18 cellular contexts compared by ENCODE assay signal in genomic region chr3:186798239-186798638, GRCh38. TPM values are rescaled to one million over a fixed set of nuclear protein-coding genes. Genes with fewer than 3 reads are reported as not detected.
DNase-seq lines count a peak whose midpoint lies in the region; ATAC-seq and TF ChIP-seq lines count a peak whose summit lies in the region.
"Had no signal": no experiment of that assay in that cellular context is flagged by ENCODE, and none has a peak within 500 bp of the region (broad histone marks: within the 10 kb centered on the region; RNA-seq: fewer than 3 reads in every experiment).

No MANE protein-coding gene starts in this region.

- no peak overlapping the region for H4K91ac ChIP-seq in H9 (ENCODE audit: insufficient read length, low read depth, low read length)

- no peak overlapping the region for H3K4ac ChIP-seq in H9 (ENCODE audit: low read depth, low read length)

- H3K18ac ChIP-seq in H9 (ENCODE audit: insufficient read length, low read depth, low read length): no peak overlapping the region

- no peaks in the 10 kb centered on the region for H3K27me3 Mint-ChIP-seq in activated CD8-positive, alpha-beta memory T cell treated with anti-CD3 and anti-CD28 coated beads, Interleukin-2, amount 10 ng/mL, durations not matched to agents 7 days and 5 days
- peaks cover 4% of the 10 kb centered on the region for H3K27me3 Mint-ChIP-seq in CD4-positive, CD25-positive, alpha-beta regulatory T cell
- H3K27me3 Mint-ChIP-seq in T-helper 1 cell treated with Interleukin-12 subunit alpha and Interleukin-12 subunit beta and Interleukin-4 antibody, amounts not matched to agents 30 μg/mL and 1 μg/mL, for 36 hours (ENCODE audit: low read depth): no peaks in the 10 kb centered on the region
- H3K27me3 Mint-ChIP-seq in H9 (ENCODE audit: low read depth): no peaks in the 10 kb centered on the region
- H3K27me3 Mint-ChIP-seq: CD4-positive, alpha-beta T cell had no signal

- H3K23me2 ChIP-seq in H9 (ENCODE audit: insufficient read length, low read depth, low read length, poor library complexity, severe bottlenecking): no peaks in the 10 kb centered on the region

- no peaks in the 10 kb centered on the region for H3K79me1 ChIP-seq in H9 (ENCODE audit: insufficient read depth, low read depth, low read length, poor library complexity, severe bottlenecking)

- peaks cover 48% of the 10 kb centered on the region for H3K4me1 Mint-ChIP-seq in activated CD8-positive, alpha-beta memory T cell treated with anti-CD3 and anti-CD28 coated beads, Interleukin-2, amount 10 ng/mL, durations not matched to agents 7 days and 5 days
- peaks cover 16 to 29% (median 24%) of the 10 kb centered on the region in 4 donors for H3K4me1 Mint-ChIP-seq in CD4-positive, CD25-positive, alpha-beta regulatory T cell
- H3K4me1 Mint-ChIP-seq in T-helper 1 cell treated with Interleukin-12 subunit alpha and Interleukin-12 subunit beta and Interleukin-4 antibody, amounts not matched to agents 30 μg/mL and 1 μg/mL, for 36 hours (ENCODE audit: low read depth): peaks cover 32% of the 10 kb centered on the region
- no peaks in the 10 kb centered on the region for H3K4me1 Mint-ChIP-seq in H9

- no CpG with 5 or more reads among the region's 2 CpGs for WGBS in H9 (ENCODE audit: extremely low coverage, insufficient read length, low lambda C conversion rate)

- H3K27me3 ChIP-seq in CD4-positive, CD25-positive, alpha-beta regulatory T cell (ENCODE audit: control insufficient read depth, insufficient read depth, low read length): no peaks in the 10 kb centered on the region
- no peaks in the 10 kb centered on the region for H3K27me3 ChIP-seq in H9 (ENCODE audit: insufficient read depth, low read length)

- peaks cover 45% of the 10 kb centered on the region for H3K36me3 ChIP-seq in CD4-positive, CD25-positive, alpha-beta regulatory T cell (ENCODE audit: control insufficient read depth, insufficient read depth, low read length)

- H3K27ac Mint-ChIP-seq in activated CD8-positive, alpha-beta memory T cell treated with anti-CD3 and anti-CD28 coated beads, Interleukin-2, amount 10 ng/mL, durations not matched to agents 7 days and 5 days: peak overlapping the region; percentile 50
- H3K27ac Mint-ChIP-seq in CD4-positive, CD25-positive, alpha-beta regulatory T cell: peak overlapping the region in 2 of 3 donors; percentile 11 to 54
- peak overlapping the region; percentile 18 for H3K27ac Mint-ChIP-seq in T-helper 1 cell treated with Interleukin-12 subunit alpha and Interleukin-12 subunit beta and Interleukin-4 antibody, amounts not matched to agents 30 μg/mL and 1 μg/mL, for 36 hours
- H3K27ac Mint-ChIP-seq in H9: no peak overlapping the region
- H3K27ac Mint-ChIP-seq: CD4-positive, alpha-beta T cell had no signal

- H3K9me3 Mint-ChIP-seq in activated CD8-positive, alpha-beta memory T cell treated with anti-CD3 and anti-CD28 coated beads, Interleukin-2, amount 10 ng/mL, durations not matched to agents 7 days and 5 days (ENCODE audit: low read depth): no peaks in the 10 kb centered on the region
- no peaks in the 10 kb centered on the region for H3K9me3 Mint-ChIP-seq in CD4-positive, CD25-positive, alpha-beta regulatory T cell
- no peaks in the 10 kb centered on the region for H3K9me3 Mint-ChIP-seq in T-helper 1 cell treated with Interleukin-12 subunit alpha and Interleukin-12 subunit beta and Interleukin-4 antibody, amounts not matched to agents 30 μg/mL and 1 μg/mL, for 36 hours
- no peaks in the 10 kb centered on the region for H3K9me3 Mint-ChIP-seq in H9
- H3K9me3 Mint-ChIP-seq: CD4-positive, alpha-beta T cell had no signal

- no peak overlapping the region for H2AK5ac ChIP-seq in H9 (ENCODE audit: insufficient read length, low read length)

- H3K36me3 Mint-ChIP-seq in activated CD8-positive, alpha-beta memory T cell treated with anti-CD3 and anti-CD28 coated beads, Interleukin-2, amount 10 ng/mL, durations not matched to agents 7 days and 5 days: peaks cover 73% of the 10 kb centered on the region
- peaks cover 35% of the 10 kb centered on the region for H3K36me3 Mint-ChIP-seq in CD4-positive, CD25-positive, alpha-beta regulatory T cell
- peaks cover 44% of the 10 kb centered on the region for H3K36me3 Mint-ChIP-seq in T-helper 1 cell treated with Interleukin-12 subunit alpha and Interleukin-12 subunit beta and Interleukin-4 antibody, amounts not matched to agents 30 μg/mL and 1 μg/mL, for 36 hours (ENCODE audit: low read depth)
- H3K36me3 Mint-ChIP-seq in H9 (ENCODE audit: insufficient read depth in 1 of 3, low read depth in 3 of 3): peaks cover 53 to 91% (median 90%) of the 10 kb centered on the region in 3 experiments

- no peak overlapping the region for H3K14ac ChIP-seq in H9 (ENCODE audit: insufficient read depth, low read length)

- H4K5ac ChIP-seq in H9 (ENCODE audit: insufficient read length, low read depth, low read length): no peak overlapping the region

- CTCF ChIA-PET in activated CD8-positive, alpha-beta memory T cell treated with anti-CD3 and anti-CD28 coated beads, Interleukin-2, amount 10 ng/mL, durations not matched to agents 7 days and 5 days (lab: Charles Lee): interaction anchor here (1.2 to 3.6 kb wide), 3 partner anchors 14 to 183 kb away, joined by 3 to 24 read pairs (median 11); partner anchors contain the start of gene EIF4A2

- no peak overlapping the region for H3K9ac ChIP-seq in H9 (ENCODE audit: extremely low read depth, insufficient read length, low read length)
- H3K9ac ChIP-seq: KMS-11 had no signal

- no peaks in the 10 kb centered on the region for H4K20me1 ChIP-seq in H9 (ENCODE audit: control insufficient read depth, insufficient read depth, insufficient read length)

- no peaks in the 10 kb centered on the region for H3K9me3 ChIP-seq in CD4-positive, CD25-positive, alpha-beta regulatory T cell (ENCODE audit: control insufficient read depth in 2 of 2, low read length in 2 of 2)
- no peaks in the 10 kb centered on the region for H3K9me3 ChIP-seq in H9 (ENCODE audit: control insufficient read depth, low read depth, low read length)

- no peak overlapping the region for H3K4me3 Mint-ChIP-seq in activated CD8-positive, alpha-beta memory T cell treated with anti-CD3 and anti-CD28 coated beads, Interleukin-2, amount 10 ng/mL, durations not matched to agents 7 days and 5 days
- H3K4me3 Mint-ChIP-seq in CD4-positive, CD25-positive, alpha-beta regulatory T cell: no peak overlapping the region
- no peak overlapping the region for H3K4me3 Mint-ChIP-seq in T-helper 1 cell treated with Interleukin-12 subunit alpha and Interleukin-12 subunit beta and Interleukin-4 antibody, amounts not matched to agents 30 μg/mL and 1 μg/mL, for 36 hours
- no peak overlapping the region for H3K4me3 Mint-ChIP-seq in H9
- H3K4me3 Mint-ChIP-seq: CD4-positive, alpha-beta T cell had no signal

- no peaks in the 10 kb centered on the region for H3K79me2 ChIP-seq in H9 (ENCODE audit: insufficient read depth, low read length)

- no peak overlapping the region for H2BK20ac ChIP-seq in H9 (ENCODE audit: low read depth, low read length, poor library complexity, severe bottlenecking)

- peak; percentile 50 for ATAC-seq in activated CD8-positive, alpha-beta memory T cell treated with anti-CD3 and anti-CD28 coated beads, Interleukin-2, amount 10 ng/mL, durations not matched to agents 7 days and 5 days
- ATAC-seq in CD4-positive, CD25-positive, alpha-beta regulatory T cell (ENCODE audit: low read depth in 2 of 2): no peak
- no peak for ATAC-seq in GM21737 (IDR thresholded peaks at IDR 0.05; ENCODE audit: unreplicated experiment)

- no peak overlapping the region for H4K8ac ChIP-seq in H9 (replicated peaks; ENCODE audit: insufficient read length, low read depth, low read length)

- no peak overlapping the region for H3K4me3 ChIP-seq in CD4-positive, CD25-positive, alpha-beta regulatory T cell (ENCODE audit: low read depth, low read length)
- no peak overlapping the region for H3K4me3 ChIP-seq in fibroblast of pulmonary artery (replicated peaks; ENCODE audit: low read depth, low read length)

- no peak overlapping the region for H3K27ac ChIP-seq in CD4-positive, CD25-positive, alpha-beta regulatory T cell (ENCODE audit: insufficient read depth, low read length, poor library complexity, severe bottlenecking)
- H3K27ac ChIP-seq in H9 (ENCODE audit: insufficient read length, low read depth, low read length): no peak overlapping the region
- H3K27ac ChIP-seq: KMS-11 had no signal

- H3T11ph ChIP-seq in H9 (ENCODE audit: low read length): no peak overlapping the region

- H2BK15ac ChIP-seq in H9 (ENCODE audit: low read depth, low read length): no peak overlapping the region

- DNase-seq in activated CD8-positive, alpha-beta memory T cell treated with anti-CD3 and anti-CD28 coated beads, Interleukin-2, amount 10 ng/mL, durations not matched to agents 7 days and 5 days: no peak
- no peak for DNase-seq in activated CD8-positive, alpha-beta memory T cell treated with anti-CD3 and anti-CD28 coated beads, Interleukin-2, amount 50 U/mL, for 48 hours
- DNase-seq in CD4-positive, CD25-positive, alpha-beta regulatory T cell: peak in 1 of 3 donors; percentile 47
- peak; percentile 45 for DNase-seq in fibroblast of pulmonary artery (ENCODE audit: low read depth)
- DNase-seq in T-helper 9 cell: no peak
- DNase-seq in H9: no peak
- DNase-seq: CD4-positive, alpha-beta T cell; GF-D8; MM.1S; NCI-H1105; NCI-H187; NCI-H446 treated with DMSO at 0.1 percent for 48 hours; NCI-H748 treated with DMSO at 0.1 percent for 48 hours had no signal

- H2BK5ac ChIP-seq in H9 (ENCODE audit: insufficient read length, low read length): no peak overlapping the region

- no peak overlapping the region for H3K4me2 ChIP-seq in H9 (ENCODE audit: insufficient read depth, insufficient read length, low read length)
- H3K4me2 ChIP-seq: KMS-11 had no signal

- no peak overlapping the region for H2BK12ac ChIP-seq in H9 (ENCODE audit: insufficient read length, low read depth, low read length)

- no peak overlapping the region for H3K56ac ChIP-seq in H9 (ENCODE audit: insufficient read length, low read depth, low read length)

- H3K23ac ChIP-seq in H9 (ENCODE audit: insufficient read length, low read depth, low read length): no peak overlapping the region

- no peak overlapping the region for H2AFZ ChIP-seq in H9 (ENCODE audit: low read length)

- TF ChIP-seq CTCF in fibroblast of pulmonary artery (IDR thresholded peaks at IDR 0.05; ENCODE audit: low read length, missing control alignments) (no peak), H9 (conservative IDR thresholded peaks at IDR 0.05) (no peak)

- no peak overlapping the region for H2BK120ac ChIP-seq in H9 (ENCODE audit: low read depth, low read length, poor library complexity, severe bottlenecking)

- H3K4me1 ChIP-seq in CD4-positive, CD25-positive, alpha-beta regulatory T cell (ENCODE audit: control insufficient read depth, insufficient read depth, low read length, poor library complexity, severe bottlenecking): peaks cover 16% of the 10 kb centered on the region
- no peaks in the 10 kb centered on the region for H3K4me1 ChIP-seq in H9 (ENCODE audit: insufficient read depth, low read length)

RNA-seq across cellular contexts. Expression of gene RFC4, which starts 8.0 kb away (rescaled TPM):
- 100 to 1,000 TPM; 111 to 114 TPM for total RNA-seq in activated CD8-positive, alpha-beta memory T cell treated with anti-CD3 and anti-CD28 coated beads, Interleukin-2, amount 10 ng/mL, durations not matched to agents 7 days and 5 days
- 16.8 TPM for total RNA-seq in CD4-positive, CD25-positive, alpha-beta regulatory T cell
- polyA plus RNA-seq in CD4-positive, CD25-positive, alpha-beta regulatory T cell: 10 to 100 TPM; 15.6 to 40.2 (median 24.9) TPM
- total RNA-seq in H9 (2021): 103 and 108 TPM in 2 replicates

RNA-seq across cellular contexts. Expression of gene EIF4A2, which starts 14.9 kb away (rescaled TPM):
- total RNA-seq in activated CD8-positive, alpha-beta memory T cell treated with anti-CD3 and anti-CD28 coated beads, Interleukin-2, amount 10 ng/mL, durations not matched to agents 7 days and 5 days: 100 to 1,000 TPM; 374 to 441 TPM
- 900 TPM for total RNA-seq in CD4-positive, CD25-positive, alpha-beta regulatory T cell
- polyA plus RNA-seq in CD4-positive, CD25-positive, alpha-beta regulatory T cell: 100 to 1,000 TPM; 203 to 253 (median 230) TPM
- total RNA-seq in H9 (2021): 398 and 417 TPM in 2 replicates

RNA-seq across cellular contexts. Expression of gene ADIPOQ, which starts 44.3 kb away (rescaled TPM):
- total RNA-seq in activated CD8-positive, alpha-beta memory T cell treated with anti-CD3 and anti-CD28 coated beads, Interleukin-2, amount 10 ng/mL, durations not matched to agents 7 days and 5 days: not detected
- not detected for total RNA-seq in CD4-positive, CD25-positive, alpha-beta regulatory T cell
- not detected for polyA plus RNA-seq in CD4-positive, CD25-positive, alpha-beta regulatory T cell
- total RNA-seq in H9 (2021): not detected in 2 replicates
- total RNA-seq: A673; CD4-positive, alpha-beta T cell; H4 had no signal

Comparison
In these comparisons a context has a peak if more than half of its experiments do, and no peak if none do; other contexts are left out.
1. H3K27ac Mint-ChIP-seq: peak in activated CD8-positive, alpha-beta memory T cell treated with anti-CD3 and anti-CD28 coated beads, Interleukin-2, amount 10 ng/mL, durations not matched to agents 7 days and 5 days (single experiment), CD4-positive, CD25-positive, alpha-beta regulatory T cell (2 of 3) and T-helper 1 cell treated with Interleukin-12 subunit alpha and Interleukin-12 subunit beta and Interleukin-4 antibody, amounts not matched to agents 30 μg/mL and 1 μg/mL, for 36 hours (single experiment); none in H9 (0 of 3).